In genomic region chr1:246961939-246962373, GRCh38 we compare ENCODE assay signal across 12 cellular contexts. TPM values are rescaled to one million over a fixed set of nuclear protein-coding genes. Genes with fewer than 3 reads are reported as not detected.
A peak's percentile ranks its signal among the peaks of the same experiment; 100 is the strongest.
DNase-seq lines count a peak whose midpoint lies in the region; ATAC-seq and TF ChIP-seq lines count a peak whose summit lies in the region.
"Had no signal": no experiment of that assay in that cellular context is flagged by ENCODE, and none has a peak within 500 bp of the region (broad histone marks: within the 10 kb centered on the region; RNA-seq: fewer than 3 reads in every experiment).

No MANE protein-coding gene starts in this region.

- no peak overlapping the region for H2BK12ac ChIP-seq in H9 (ENCODE audit: insufficient read length, low read depth, low read length)

- no peaks in the 10 kb centered on the region for H3K23me2 ChIP-seq in H9 (ENCODE audit: insufficient read length, low read depth, low read length, poor library complexity, severe bottlenecking)

- no peak overlapping the region for H4K5ac ChIP-seq in H9 (ENCODE audit: insufficient read length, low read depth, low read length)

- no peak overlapping the region for H2AFZ ChIP-seq in H9 (ENCODE audit: low read length)

- no peak for ATAC-seq in HG02759 (IDR thresholded peaks at IDR 0.05; ENCODE audit: unreplicated experiment)
- ATAC-seq: esophagus mucosa had no signal

- H4K91ac ChIP-seq in H9 (ENCODE audit: insufficient read length, low read depth, low read length) = no peak overlapping the region

- H2BK15ac ChIP-seq in H9 (ENCODE audit: low read depth, low read length) = no peak overlapping the region

- no peak overlapping the region for H2AK5ac ChIP-seq in H9 (ENCODE audit: insufficient read length, low read length)

- H4K20me1 ChIP-seq in H9 (ENCODE audit: control insufficient read depth, insufficient read depth, insufficient read length) = no peaks in the 10 kb centered on the region

- in situ Hi-C loops in HAP-1 (cut with MboI; ENCODE audit: low sequenced_read_pairs) = no loop called here

- peaks cover 2 to 3% of the 10 kb centered on the region in 2 experiments; a peak in 1 of 5 replicates for H3K9me3 Mint-ChIP-seq in H9

- H2BK5ac ChIP-seq in H9 (ENCODE audit: insufficient read length, low read length) = no peak overlapping the region

- no CpG with 5 or more reads among the region's 6 CpGs for WGBS in H9 (ENCODE audit: extremely low coverage, insufficient read length, low lambda C conversion rate)

- no peak overlapping the region for H2BK20ac ChIP-seq in H9 (ENCODE audit: low read depth, low read length, poor library complexity, severe bottlenecking)

- no peak overlapping the region for H3K4me2 ChIP-seq in H9 (ENCODE audit: insufficient read depth, insufficient read length, low read length)

- no peak overlapping the region for H3K18ac ChIP-seq in H9 (ENCODE audit: insufficient read length, low read depth, low read length)

- intact Hi-C loops in left ventricle myocardium inferior (cut with micrococcal nuclease) = no loop called here

- peaks cover 7 to 8% of the 10 kb centered on the region in 2 experiments for H3K4me1 Mint-ChIP-seq in H9

- H3K4ac ChIP-seq in H9 (ENCODE audit: low read depth, low read length) = no peak overlapping the region

- H3K23ac ChIP-seq in H9 (ENCODE audit: insufficient read length, low read depth, low read length) = no peak overlapping the region

- H3K27ac ChIP-seq in H9 (ENCODE audit: insufficient read length, low read depth, low read length) (no peak overlapping the region), left ventricle myocardium inferior (replicated peaks) (no peak overlapping the region), subcutaneous abdominal adipose tissue (ENCODE audit: low read depth, low read length) (peak overlapping the region; percentile 38)

- H3K36me3 ChIP-seq in left ventricle myocardium inferior (no peaks in the 10 kb centered on the region), subcutaneous abdominal adipose tissue (ENCODE audit: control insufficient read depth in 5 of 5, insufficient read depth in 5 of 5, low read length in 5 of 5) (no peaks in the 10 kb centered on the region), HAP-1 (replicated peaks) (peaks cover 25% of the 10 kb centered on the region)

- H3K4me1 ChIP-seq in H9 (ENCODE audit: insufficient read depth, low read length) (no peaks in the 10 kb centered on the region), left ventricle myocardium inferior (no peaks in the 10 kb centered on the region), subcutaneous abdominal adipose tissue (ENCODE audit: control insufficient read depth in 5 of 5, insufficient read depth in 5 of 5, low read length in 5 of 5) (peaks cover 3 to 25% (median 13%) of the 10 kb centered on the region in 5 donors), HAP-1 (peaks cover 3% of the 10 kb centered on the region; the same call in 1 of the 2 replicates)

- H3K27me3 Mint-ChIP-seq in H9 (ENCODE audit: low read depth) = no peaks in the 10 kb centered on the region

- H3K36me3 Mint-ChIP-seq in H9 (ENCODE audit: insufficient read depth in 1 of 3, low read depth in 3 of 3) = peaks cover 56 to 63% (median 58%) of the 10 kb centered on the region in 3 experiments

- peak overlapping the region in 2 of 3 experiments; percentile 50 to 51; a peak in 1 of 7 replicates for H3K27ac Mint-ChIP-seq in H9
- H3K27ac Mint-ChIP-seq: activated CD4-positive, alpha-beta memory T cell treated with anti-CD3 and anti-CD28 coated beads for 36 hours had no signal

- no peaks in the 10 kb centered on the region for H3K79me1 ChIP-seq in H9 (ENCODE audit: insufficient read depth, low read depth, low read length, poor library complexity, severe bottlenecking)

- H3K14ac ChIP-seq in H9 (ENCODE audit: insufficient read depth, low read length) = no peak overlapping the region

- no peak overlapping the region for H3T11ph ChIP-seq in H9 (ENCODE audit: low read length)

- H3K9me3 ChIP-seq in H9 (ENCODE audit: control insufficient read depth, low read depth, low read length) (no peaks in the 10 kb centered on the region), left ventricle myocardium inferior (replicated peaks) (no peaks in the 10 kb centered on the region), subcutaneous abdominal adipose tissue (ENCODE audit: control insufficient read depth in 5 of 5, low read length in 5 of 5) (no peaks in the 10 kb centered on the region), HAP-1 (0 out of 2 replicates have a peak, but pooled peaks cover under 1% of the 10 kb centered on the region)

- TF ChIP-seq CTCF in H9 (conservative IDR thresholded peaks at IDR 0.05) = no peak
- no peak for TF ChIP-seq CTCF in left ventricle myocardium inferior (IDR thresholded peaks at IDR 0.05; ENCODE audit: borderline replicate concordance)

- H3K9ac ChIP-seq in H9 (ENCODE audit: extremely low read depth, insufficient read length, low read length) = no peak overlapping the region
- no peak overlapping the region for H3K9ac ChIP-seq in subcutaneous abdominal adipose tissue (ENCODE audit: low read length in 5 of 5)

- DNase-seq in H9 (no peak), SKM-1 (lab: John Stamatoyannopoulos, UW; ENCODE audit: unreplicated experiment) (peak; percentile 97), left ventricle myocardium inferior (peak; percentile 34), HAP-1 (ENCODE audit: low spot score in 2 of 2) (no peak), iPS-NIHi11 (ENCODE audit: low spot score) (no peak)
- DNase-seq in activated CD4-positive, alpha-beta T cell treated with anti-CD3 and anti-CD28 coated beads for 48 hours = no peak
- DNase-seq: activated CD4-positive, alpha-beta memory T cell treated with anti-CD3 and anti-CD28 coated beads for 36 hours; NCI-H1436 treated with DMSO at 0.1 percent for 48 hours; SHP77 treated with DMSO at 0.1 percent for 48 hours had no signal

- no peaks in the 10 kb centered on the region for H3K79me2 ChIP-seq in H9 (ENCODE audit: insufficient read depth, low read length)

- H3K4me3 Mint-ChIP-seq in H9 = no peak overlapping the region
- H3K4me3 Mint-ChIP-seq: activated CD4-positive, alpha-beta memory T cell treated with anti-CD3 and anti-CD28 coated beads for 36 hours had no signal

- no peak overlapping the region for H3K56ac ChIP-seq in H9 (ENCODE audit: insufficient read length, low read depth, low read length)

- no peak overlapping the region for H2BK120ac ChIP-seq in H9 (ENCODE audit: low read depth, low read length, poor library complexity, severe bottlenecking)

- H3K27me3 ChIP-seq in H9 (ENCODE audit: insufficient read depth, low read length) = no peaks in the 10 kb centered on the region
- no peaks in the 10 kb centered on the region for H3K27me3 ChIP-seq in left ventricle myocardium inferior (ENCODE audit: low read depth)
- H3K27me3 ChIP-seq in subcutaneous abdominal adipose tissue (ENCODE audit: control insufficient read depth in 5 of 5, insufficient read depth in 4 of 5, low read length in 5 of 5) = no peaks in the 10 kb centered on the region
- no peaks in the 10 kb centered on the region for H3K27me3 ChIP-seq in HAP-1 (ENCODE audit: low read depth)

- no peak overlapping the region for H4K8ac ChIP-seq in H9 (replicated peaks; ENCODE audit: insufficient read length, low read depth, low read length)

- H3K4me3 ChIP-seq in left ventricle myocardium inferior (no peak overlapping the region), subcutaneous abdominal adipose tissue (ENCODE audit: low read depth in 1 of 5, low read length in 5 of 5) (no peak overlapping the region), HAP-1 (no peak overlapping the region)

RNA-seq across cellular contexts. Expression of gene AHCTF1, which starts 30.2 kb away (rescaled TPM):
- total RNA-seq in H9 (2021) = 41.9 and 44.3 TPM in 2 replicates
- total RNA-seq in left ventricle myocardium inferior = 20.8 TPM

RNA-seq across cellular contexts. Expression of gene ZNF695, which starts 45.9 kb away (rescaled TPM):
- total RNA-seq in H9 (2021) = 22.3 and 22.4 TPM in 2 replicates
- not detected for total RNA-seq in left ventricle myocardium inferior

Comparison
In these comparisons a context has a peak if more than half of its experiments do, and no peak if none do; other contexts are left out.
1. DNase-seq: peak in SKM-1 (single experiment) and left ventricle myocardium inferior (single experiment); none in H9 (single experiment), HAP-1 (0 of 2), activated CD4-positive, alpha-beta T cell treated with anti-CD3 and anti-CD28 coated beads for 48 hours (single experiment) and iPS-NIHi11 (single experiment).
2. RNA of gene ZNF695, which starts 45.9 kb away (total RNA-seq): 22.3 to 22.4 TPM in H9; not detected in left ventricle myocardium inferior (single experiment); every median in the first group is over 10 times any median in the second.